32 cellular contexts compared by ENCODE assay signal in the genomic region with DNA sequence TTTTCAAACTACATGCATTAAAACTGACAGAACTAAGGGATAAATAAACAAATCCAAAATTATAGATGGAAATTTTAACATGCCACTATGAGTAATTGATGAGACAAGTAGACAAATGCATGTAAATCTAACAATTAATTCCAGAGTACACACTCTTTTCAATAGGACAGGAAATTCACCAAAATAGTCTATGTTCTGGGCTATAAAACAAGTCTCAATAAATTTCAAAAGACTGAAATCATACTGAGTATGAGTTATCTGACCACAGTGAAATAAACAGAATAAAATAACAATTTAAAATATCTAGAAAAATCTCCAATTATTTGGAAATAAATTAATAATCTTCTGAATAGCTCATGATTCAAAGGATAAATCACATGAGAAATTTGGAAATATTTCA.
"Had no signal": no experiment of that assay in that cellular context is flagged by ENCODE, and none has a peak within 500 bp of the region (broad histone marks: within the 10 kb centered on the region; RNA-seq: fewer than 3 reads in every experiment).

No MANE protein-coding gene starts in this region.

- ATAC-seq: activated CD4-positive, CD25-positive, alpha-beta regulatory T cell treated with anti-CD3 and anti-CD28 coated beads, Interleukin-2, amount 50 U/mL, for 24 hours; activated CD8-positive, alpha-beta T cell treated with anti-CD3 and anti-CD28 coated beads for 36 hours; activated T-cell treated with anti-CD3 and anti-CD28 coated beads, Interleukin-2, amount 50 U/mL, for 4 hours; activated T-helper 17 cell treated with anti-CD3 and anti-CD28 coated beads, Interleukin-2, amount 50 U/mL, for 72 hours; foreskin keratinocyte; gastroesophageal sphincter; heart right ventricle had no signal

- H3K27me3 ChIP-seq: brain microvascular endothelial cell, esophagus muscularis mucosa, foreskin keratinocyte, gastroesophageal sphincter, heart right ventricle had no signal

- H3K36me3 ChIP-seq: brain microvascular endothelial cell, esophagus muscularis mucosa, gastroesophageal sphincter, heart right ventricle, WERI-Rb-1 had no signal

- H3K9me3 ChIP-seq: esophagus muscularis mucosa, gastroesophageal sphincter had no signal

- H3K36me3 Mint-ChIP-seq: activated naive CD8-positive, alpha-beta T cell had no signal

- H3K4me3 Mint-ChIP-seq: activated B cell treated with CpG ODN at 0.5 μM for 24 hours; activated CD8-positive, alpha-beta T cell treated with anti-CD3 and anti-CD28 coated beads for 36 hours; activated naive CD8-positive, alpha-beta T cell; activated T-cell treated with anti-CD3 and anti-CD28 coated beads, Interleukin-2, amount 50 U/mL, for 4 hours; activated T-helper 17 cell treated with anti-CD3 and anti-CD28 coated beads, Interleukin-2, amount 50 U/mL, for 72 hours; central memory CD8-positive, alpha-beta T cell; dendritic cell treated with granulocyte-macrophage colony-stimulating factor and Interleukin-4, amounts not matched to agents 40 ng/mL and 50 ng/mL, for 4 days; endodermal cell had no signal

- H3K27ac ChIP-seq: brain microvascular endothelial cell, coronary artery, dorsolateral prefrontal cortex, esophagus muscularis mucosa, foreskin keratinocyte, gastroesophageal sphincter, heart right ventricle, WERI-Rb-1 had no signal

- H3K4me3 ChIP-seq: coronary artery, dorsolateral prefrontal cortex, esophagus muscularis mucosa, gastroesophageal sphincter, heart right ventricle had no signal

- DNase-seq: activated B cell treated with CpG ODN at 0.5 μM for 24 hours; activated CD4-positive, alpha-beta T cell treated with anti-CD3 and anti-CD28 coated beads for 48 hours; activated CD4-positive, alpha-beta T cell treated with anti-CD3 and anti-CD28 coated beads, Interleukin-2, amount 50 U/mL, for 1 hour; activated CD4-positive, alpha-beta T cell treated with anti-CD3 and anti-CD28 coated beads, Interleukin-2, amount 50 U/mL, for 48 hours; activated CD8-positive, alpha-beta memory T cell treated with anti-CD3 and anti-CD28 coated beads for 24 hours; activated CD8-positive, alpha-beta T cell treated with anti-CD3 and anti-CD28 coated beads for 36 hours; activated effector memory CD4-positive, alpha-beta T cell treated with Interleukin-2 at 50 U/mL for 16 hours; activated gamma-delta T cell treated with Interleukin-2 at 50 U/mL for 16 hours; activated naive CD4-positive, alpha-beta T cell treated with anti-CD3 and anti-CD28 coated beads, Interleukin-2, amount 50 U/mL, for 16 hours; activated naive CD4-positive, alpha-beta T cell treated with Interleukin-2 at 50 U/mL for 16 hours; activated T-cell treated with anti-CD3 and anti-CD28 coated beads, Interleukin-2, amount 50 U/mL, for 4 hours; amniotic stem cell; anterior cingulate cortex; brain microvascular endothelial cell; dorsolateral prefrontal cortex; effector memory CD4-positive, alpha-beta T cell; endodermal cell; erythroblast; foreskin keratinocyte; heart right ventricle; T-helper 2 cell; WERI-Rb-1 had no signal

- H3K4me1 Mint-ChIP-seq: activated B cell treated with CpG ODN at 0.5 μM for 24 hours; activated T-helper 17 cell treated with anti-CD3 and anti-CD28 coated beads, Interleukin-2, amount 50 U/mL, for 72 hours; central memory CD8-positive, alpha-beta T cell had no signal

- FAIRE-seq: astrocyte, bronchial epithelial cell had no signal

- H3K4me1 ChIP-seq: foreskin keratinocyte had no signal

- H3K27me3 Mint-ChIP-seq: activated B cell treated with CpG ODN at 0.5 μM for 24 hours had no signal

- H3K27ac Mint-ChIP-seq: activated B cell treated with CpG ODN at 0.5 μM for 24 hours; activated CD8-positive, alpha-beta T cell treated with anti-CD3 and anti-CD28 coated beads for 36 hours; activated naive CD8-positive, alpha-beta T cell; activated T-helper 17 cell treated with anti-CD3 and anti-CD28 coated beads, Interleukin-2, amount 50 U/mL, for 72 hours; dendritic cell treated with granulocyte-macrophage colony-stimulating factor and Interleukin-4, amounts not matched to agents 40 ng/mL and 50 ng/mL, for 4 days; endodermal cell had no signal
